8 cellular contexts compared by ENCODE assay signal in genomic region chr7:23106491-23106800, GRCh38. TPM values are rescaled to one million over a fixed set of nuclear protein-coding genes. Genes with fewer than 3 reads are reported as not detected.
DNase-seq lines count a peak whose midpoint lies in the region; ATAC-seq and TF ChIP-seq lines count a peak whose summit lies in the region.

No MANE protein-coding gene starts in this region.

- peak overlapping the region; percentile 94 for H3K4me3 ChIP-seq in lower leg skin (ENCODE audit: low read depth, poor library complexity, severe bottlenecking)

- DNase-seq in NCI-H82 (lab: John Stamatoyannopoulos, UW) (peak; percentile 77), NCI-H82 treated with DMSO at 0.1 percent for 48 hours (lab: John Stamatoyannopoulos, UW; ENCODE audit: unreplicated experiment) (no peak), NCI-H748 treated with DMSO at 0.1 percent for 48 hours (lab: John Stamatoyannopoulos, UW) (peak; percentile 45), cerebellar cortex (ENCODE audit: low spot score) (peak; percentile 63), lower leg skin (ENCODE audit: low spot score in 2 of 2) (no peak), substantia nigra (lab: John Stamatoyannopoulos, UW) (peak in 11 of 49 donors; percentile 4 to 68 (median 44))

- peak overlapping the region; percentile 31 for H3K27ac ChIP-seq in substantia nigra (ENCODE audit: low read depth, low read length, poor library complexity, severe bottlenecking)

- intact Hi-C loops in lower leg skin (cut with DNase I; ENCODE audit: low total_unique reads), result no loop called here

- TF ChIP-seq CTCF in lower leg skin (IDR thresholded peaks at IDR 0.05), result no peak

- peak; percentile 3 for ATAC-seq in HG02763 (IDR thresholded peaks at IDR 0.05; ENCODE audit: unreplicated experiment)
- no peak for ATAC-seq in GM21528 (IDR thresholded peaks at IDR 0.05; ENCODE audit: low FRiP score, unreplicated experiment)

- 0 to 1% methylated on average over 11 of the region's 11 CpGs for whole genome bisulfite sequencing in lower leg skin, 2 donors

- no peak for TF ChIP-seq POLR2A in lower leg skin (IDR thresholded peaks at IDR 0.05)

RNA-seq across cellular contexts. Expression of gene KLHL7, which starts 0.9 kb away (rescaled TPM):
- total RNA-seq in lower leg skin, result 10 to 100 TPM; 32.1 to 37.1 (median 34.4) TPM

Comparison
In these comparisons a context has a peak if more than half of its experiments do, and no peak if none do; other contexts are left out.
1. DNase-seq: peak in NCI-H82 (single experiment), NCI-H748 treated with DMSO at 0.1 percent for 48 hours (single experiment) and cerebellar cortex (single experiment); none in NCI-H82 treated with DMSO at 0.1 percent for 48 hours (single experiment) and lower leg skin (0 of 2).